Comparison of ENCODE assay signal across 20 cellular contexts in genomic region chr17:29458066-29458465, GRCh38.
A peak's percentile ranks its signal among the peaks of the same experiment; 100 is the strongest.
DNase-seq lines count a peak whose midpoint lies in the region; ATAC-seq, FAIRE-seq and TF ChIP-seq lines count a peak whose summit lies in the region.
"Had no signal": no experiment of that assay in that cellular context is flagged by ENCODE, and none has a peak within 500 bp of the region (broad histone marks: within the 10 kb centered on the region; RNA-seq: fewer than 3 reads in every experiment).

No MANE protein-coding gene starts in this region.

- peak overlapping the region; percentile 54 to 78 for H3K27ac Mint-ChIP-seq in effector memory CD8-positive, alpha-beta T cell
- H3K27ac Mint-ChIP-seq: H9 had no signal

- no peak for FAIRE-seq in H54 (lab: Jason Lieb, UNC)
- FAIRE-seq: A204.1, GM12892, GM19239, K562 had no signal

- H3K36me3 ChIP-seq in HEK293 (ENCODE audit: control insufficient read depth in 2 of 2, insufficient read depth in 1 of 2, low read length in 2 of 2) = peaks cover 21 to 23% of the 10 kb centered on the region in 2 experiments
- H3K36me3 ChIP-seq: BE2C had no signal

- TF ChIP-seq CTCF in HEK293 (tag by site-specific recombination; IDR thresholded peaks at IDR 0.05) = no peak
- no peak for TF ChIP-seq CTCF in fibroblast of villous mesenchyme (IDR thresholded peaks at IDR 0.05; ENCODE audit: insufficient read depth, low read depth, low read length)

- H3K4me1 ChIP-seq in HEK293 (ENCODE audit: control insufficient read depth, insufficient read depth, low read length) = peaks cover 22% of the 10 kb centered on the region
- H3K4me1 ChIP-seq: BE2C had no signal

- TF ChIP-seq POLR2A in H54 (IDR thresholded peaks at IDR 0.05; ENCODE audit: low read depth, low read length) = no peak

- POLR2A ChIA-PET in HEK293 (lab: Yijun Ruan, JAX) = interaction anchor here (0.5 to 0.7 kb wide), 2 partner anchors 64 to 150 kb away, joined by 3 to 4 read pairs; no protein-coding TSS in a partner anchor

- no peak for ATAC-seq in effector memory CD8-positive, alpha-beta T cell (replicated peaks)
- ATAC-seq in HG03565 (IDR thresholded peaks at IDR 0.05; ENCODE audit: unreplicated experiment) (no peak), GM21528 (IDR thresholded peaks at IDR 0.05; ENCODE audit: low FRiP score, unreplicated experiment) (no peak)
- ATAC-seq: K562 had no signal

- H3K4me3 ChIP-seq in HEK293 (ENCODE audit: low read depth, low read length) = no peak overlapping the region
- no peak overlapping the region for H3K4me3 ChIP-seq in fibroblast of villous mesenchyme (ENCODE audit: low read depth, low read length)
- H3K4me3 ChIP-seq: GM23248, K562 had no signal

- H3K9me3 Mint-ChIP-seq in effector memory CD8-positive, alpha-beta T cell = no peaks in the 10 kb centered on the region
- H3K9me3 Mint-ChIP-seq: CD4-positive, alpha-beta memory T cell had no signal

- H3K4me1 Mint-ChIP-seq in effector memory CD8-positive, alpha-beta T cell (ENCODE audit: low read depth in 2 of 2) = peaks cover 18 to 35% of the 10 kb centered on the region in 2 donors

- no peak overlapping the region for H3K4me3 Mint-ChIP-seq in effector memory CD8-positive, alpha-beta T cell
- H3K4me3 Mint-ChIP-seq: H9 had no signal

- H3K27ac ChIP-seq in HEK293 (ENCODE audit: extremely low read depth, low read depth, low read length) = no peak overlapping the region
- H3K27ac ChIP-seq: C4-2B, GM23248, HL-60 had no signal

- peaks cover 39% of the 10 kb centered on the region for H3K36me3 Mint-ChIP-seq in effector memory CD8-positive, alpha-beta T cell (ENCODE audit: insufficient read depth)

- no peaks in the 10 kb centered on the region for H3K27me3 Mint-ChIP-seq in effector memory CD8-positive, alpha-beta T cell
- H3K27me3 Mint-ChIP-seq: CD4-positive, alpha-beta memory T cell had no signal

- CTCF ChIA-PET in HEK293 (lab: Yijun Ruan, JAX) = interaction anchor here (0.7 to 1.2 kb wide), 2 partner anchors 14 to 39 kb away, joined by 3 to 4 read pairs; no protein-coding TSS in a partner anchor

- DNase-seq in effector memory CD8-positive, alpha-beta T cell = no peak
- DNase-seq in fibroblast of villous mesenchyme (ENCODE audit: low read depth) = peak; percentile 79
- no peak for DNase-seq in H54 (ENCODE audit: insufficient read length, low spot score)
- no peak for DNase-seq in activated CD4-positive, alpha-beta T cell treated with anti-CD3 and anti-CD28 coated beads for 48 hours
- DNase-seq: BE2C; CD4-positive, alpha-beta memory T cell; DMS79 treated with DMSO at 0.1 percent for 48 hours; EL; GDM1; GM23248; H9 had no signal

- H3K9me3 ChIP-seq in HEK293 (ENCODE audit: control insufficient read depth, insufficient read depth, low read depth, low read length) = no peaks in the 10 kb centered on the region
- H3K9me3 ChIP-seq: BE2C had no signal

TF ChIP-seq in HEK293, 187 proteins besides CTCF, POLR2A, EP300 and RAD21:
- TF ChIP-seq ZNF114 (tag by site-specific recombination; IDR thresholded peaks at IDR 0.05) (no peak), PRDM6 (tag by site-specific recombination; IDR thresholded peaks at IDR 0.05) (peak; percentile 34; the same call in 1 of the 2 replicates)
